1 cellular context compared by ENCODE assay signal in genomic region chr3:196633658-196634151, GRCh38.
TF ChIP-seq lines count a peak whose summit lies in the region.

No MANE protein-coding gene starts in this region.

TF ChIP-seq in H1, 55 proteins besides CTCF, POLR2A, EP300 and RAD21 (continued from another document):
- no peak for TF ChIP-seq CHD7 (IDR thresholded peaks at IDR 0.05; ENCODE audit: insufficient replicate concordance, low read length)
- TF ChIP-seq SP4 (IDR thresholded peaks at IDR 0.05; ENCODE audit: low read length): no peak
- no peak for TF ChIP-seq SRF (IDR thresholded peaks at IDR 0.05; ENCODE audit: low read depth, low read length)
- TF ChIP-seq, protein P1, sequence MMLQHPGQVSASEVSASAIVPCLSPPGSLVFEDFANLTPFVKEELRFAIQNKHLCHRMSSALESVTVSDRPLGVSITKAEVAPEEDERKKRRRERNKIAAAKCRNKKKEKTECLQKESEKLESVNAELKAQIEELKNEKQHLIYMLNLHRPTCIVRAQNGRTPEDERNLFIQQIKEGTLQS (IDR thresholded peaks at IDR 0.05; ENCODE audit: insufficient read depth, low read depth, low read length): no peak
- no peak for TF ChIP-seq BACH1 (IDR thresholded peaks at IDR 0.05; ENCODE audit: low read length)
- no peak for TF ChIP-seq CREB1 (IDR thresholded peaks at IDR 0.05)
- no peak for TF ChIP-seq GABPA (IDR thresholded peaks at IDR 0.05; ENCODE audit: borderline replicate concordance, insufficient read depth, low read length)
- TF ChIP-seq SUZ12 (IDR thresholded peaks at IDR 0.05; ENCODE audit: low read length): no peak
- no peak for TF ChIP-seq CHD2 (IDR thresholded peaks at IDR 0.05; ENCODE audit: low read length)
- TF ChIP-seq FOSL1 (IDR thresholded peaks at IDR 0.05; ENCODE audit: insufficient read depth, low read depth, low read length): no peak
- no peak for TF ChIP-seq RXRA (IDR thresholded peaks at IDR 0.05; ENCODE audit: insufficient read depth, low read depth, low read length)
- no peak for TF ChIP-seq JUND (IDR thresholded peaks at IDR 0.05; ENCODE audit: low read length)
- no peak for TF ChIP-seq TBP (IDR thresholded peaks at IDR 0.05; ENCODE audit: low read depth, low read length)
- no peak for TF ChIP-seq ASH2L (IDR thresholded peaks at IDR 0.05; ENCODE audit: low read length)
- TF ChIP-seq, protein P2, sequence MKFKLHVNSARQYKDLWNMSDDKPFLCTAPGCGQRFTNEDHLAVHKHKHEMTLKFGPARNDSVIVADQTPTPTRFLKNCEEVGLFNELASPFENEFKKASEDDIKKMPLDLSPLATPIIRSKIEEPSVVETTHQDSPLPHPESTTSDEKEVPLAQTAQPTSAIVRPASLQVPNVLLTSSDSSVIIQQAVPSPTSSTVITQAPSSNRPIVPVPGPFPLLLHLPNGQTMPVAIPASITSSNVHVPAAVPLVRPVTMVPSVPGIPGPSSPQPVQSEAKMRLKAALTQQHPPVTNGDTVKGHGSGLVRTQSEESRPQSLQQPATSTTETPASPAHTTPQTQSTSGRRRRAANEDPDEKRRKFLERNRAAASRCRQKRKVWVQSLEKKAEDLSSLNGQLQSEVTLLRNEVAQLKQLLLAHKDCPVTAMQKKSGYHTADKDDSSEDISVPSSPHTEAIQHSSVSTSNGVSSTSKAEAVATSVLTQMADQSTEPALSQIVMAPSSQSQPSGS (IDR thresholded peaks at IDR 0.05; ENCODE audit: low read length): no peak
- TF ChIP-seq EGR1 (IDR thresholded peaks at IDR 0.05; ENCODE audit: borderline replicate concordance, low read depth, low read length): no peak
- TF ChIP-seq RNF2 (IDR thresholded peaks at IDR 0.05; ENCODE audit: borderline replicate concordance, low read depth, low read length, missing control alignments, poor library complexity, severe bottlenecking): no peak
